11 cellular contexts compared by ENCODE assay signal in the genomic region with DNA sequence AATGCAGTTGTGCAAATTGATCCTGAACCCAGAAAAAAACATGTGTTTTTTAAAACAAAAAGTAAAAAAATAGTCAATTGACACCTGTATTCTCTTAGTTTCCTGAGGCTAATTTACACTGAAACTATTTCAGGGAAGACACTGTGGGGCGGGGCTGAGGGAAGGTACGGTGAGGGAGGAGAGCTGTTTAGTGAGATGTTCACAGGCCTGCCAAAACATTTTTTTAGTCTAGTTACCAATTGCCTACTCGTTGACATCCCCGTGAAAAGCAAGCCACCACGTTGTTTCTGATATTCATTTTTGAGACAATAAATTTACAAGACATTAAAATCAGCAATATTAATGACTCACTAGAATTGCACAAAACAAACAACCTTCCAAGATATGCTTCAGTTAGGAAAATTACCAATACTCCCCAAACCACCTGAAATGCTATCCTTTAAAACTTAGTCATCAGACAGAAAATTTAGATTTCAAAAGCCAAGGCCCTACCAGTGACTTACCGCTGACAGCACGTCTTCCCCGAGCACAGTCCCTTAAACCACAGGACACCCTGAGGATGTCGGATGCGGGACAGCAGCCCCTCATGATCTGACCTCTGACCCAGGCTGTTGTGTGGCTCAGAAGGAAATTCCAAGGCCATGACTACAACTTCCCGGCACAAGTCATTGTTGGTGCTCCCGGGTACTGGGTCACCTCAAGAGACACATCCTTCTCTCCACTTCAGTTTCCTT.
A peak's percentile ranks its signal among the peaks of the same experiment; 100 is the strongest.
DNase-seq lines count a peak whose midpoint lies in the region; ATAC-seq and TF ChIP-seq lines count a peak whose summit lies in the region.
"Had no signal": no experiment of that assay in that cellular context is flagged by ENCODE, and none has a peak within 500 bp of the region (broad histone marks: within the 10 kb centered on the region; RNA-seq: fewer than 3 reads in every experiment).

No MANE protein-coding gene starts in this region.

- TF ChIP-seq CTCF in WI38 (IDR thresholded peaks at IDR 0.05; ENCODE audit: low read depth, low read length) (no peak), heart left ventricle (IDR thresholded peaks at IDR 0.05) (no peak), gastrocnemius medialis (IDR thresholded peaks at IDR 0.05 in 4 of 5, conservative IDR thresholded peaks at IDR 0.05 in 1 of 5) (no peak)

- H3K27me3 ChIP-seq in heart left ventricle, result no peaks in the 10 kb centered on the region
- no peaks in the 10 kb centered on the region for H3K27me3 ChIP-seq in gastrocnemius medialis

- H3K27me3 Mint-ChIP-seq in activated T-cell treated with anti-CD3 and anti-CD28 coated beads, Interleukin-2, amount 50 U/mL, for 24 hours, result no peaks in the 10 kb centered on the region

- H3K27ac Mint-ChIP-seq in activated T-cell treated with anti-CD3 and anti-CD28 coated beads, Interleukin-2, amount 50 U/mL, for 24 hours, result no peak overlapping the region

- WGBS in heart left ventricle, 4 donors, result 53 to 64% (median 59%) methylated on average over 10 to 12 of the region's 12 CpGs

- ATAC-seq in heart left ventricle (peak in 3 of 4 donors; percentile 71 to 92 (median 83)), gastrocnemius medialis (peak; percentile 71 to 73), GM21737 (IDR thresholded peaks at IDR 0.05; ENCODE audit: unreplicated experiment) (no peak), GM18861 (IDR thresholded peaks at IDR 0.05; ENCODE audit: unreplicated experiment) (no peak)

- in situ Hi-C loops in gastrocnemius medialis (cut with MboI; ENCODE audit: low sequenced_read_pairs in 4 of 4), result no loop called here

- H3K4me1 Mint-ChIP-seq in activated T-cell treated with anti-CD3 and anti-CD28 coated beads, Interleukin-2, amount 50 U/mL, for 24 hours (ENCODE audit: low read depth), result peaks cover 17% of the 10 kb centered on the region

- peak; percentile 87 for DNase-seq in HCEC 1CT
- DNase-seq in heart left ventricle, result peak; percentile 46 to 68 (median 57)
- DNase-seq in gastrocnemius medialis, result peak in 1 of 2 donors; percentile 30
- DNase-seq in NCI-H1694 treated with DMSO at 0.1 percent for 48 hours (lab: John Stamatoyannopoulos, UW), result no peak
- no peak for DNase-seq in activated T-cell treated with anti-CD3 and anti-CD28 coated beads, Interleukin-2, amount 50 U/mL, for 24 hours
- DNase-seq: caudate nucleus; NCI-H1417; stimulated activated naive CD4-positive, alpha-beta T cell treated with Interleukin-2 at 50 U/mL for 16 hours had no signal

- H3K9me3 ChIP-seq in heart left ventricle (no peaks in the 10 kb centered on the region), gastrocnemius medialis (no peaks in the 10 kb centered on the region)

- peak overlapping the region; percentile 37 to 76 (median 68) for H3K27ac ChIP-seq in heart left ventricle
- H3K27ac ChIP-seq in gastrocnemius medialis, result peak overlapping the region; percentile 54 to 77 (median 65)

- no peaks in the 10 kb centered on the region for H3K36me3 ChIP-seq in heart left ventricle
- H3K36me3 ChIP-seq in gastrocnemius medialis, result no peaks in the 10 kb centered on the region

- no peaks in the 10 kb centered on the region for H3K9me3 Mint-ChIP-seq in activated T-cell treated with anti-CD3 and anti-CD28 coated beads, Interleukin-2, amount 50 U/mL, for 24 hours

- no peak for TF ChIP-seq POLR2A in heart left ventricle (IDR thresholded peaks at IDR 0.05)
- TF ChIP-seq POLR2A in gastrocnemius medialis (IDR thresholded peaks at IDR 0.05), result peak in 1 of 2 donors; percentile 10

- no peaks in the 10 kb centered on the region for H3K36me3 Mint-ChIP-seq in activated T-cell treated with anti-CD3 and anti-CD28 coated beads, Interleukin-2, amount 50 U/mL, for 24 hours (ENCODE audit: low read depth)

- intact Hi-C loops in heart left ventricle (cut with DNase I), result loop anchor here in 1 of 10 donors (1.0 kb wide), 1 partner anchor 25 kb away; no protein-coding TSS in a partner anchor
- intact Hi-C loops in gastrocnemius medialis (cut with DNase I; ENCODE audit: low total_unique reads), result no loop called here

- no peak overlapping the region for H3K4me3 Mint-ChIP-seq in activated T-cell treated with anti-CD3 and anti-CD28 coated beads, Interleukin-2, amount 50 U/mL, for 24 hours

- H3K4me1 ChIP-seq in heart left ventricle (peaks cover 0 to 36% (median 11%) of the 10 kb centered on the region in 12 donors), gastrocnemius medialis (peaks cover 0 to 5% of the 10 kb centered on the region in 2 donors)

- H3K4me3 ChIP-seq in WI38 (ENCODE audit: low read depth, low read length) (peak overlapping the region; percentile 27; the same call in 1 of the 2 replicates), heart left ventricle (peak overlapping the region in 5 of 12 donors; percentile 1 to 28 (median 20)), gastrocnemius medialis (peak overlapping the region in 2 of 4 donors; percentile 10 to 20)

Comparison
In these comparisons a context has a peak if more than half of its experiments do, and no peak if none do; other contexts are left out.
1. DNase-seq: peak in HCEC 1CT (single experiment) and heart left ventricle (5 of 5); none in NCI-H1694 treated with DMSO at 0.1 percent for 48 hours (single experiment) and activated T-cell treated with anti-CD3 and anti-CD28 coated beads, Interleukin-2, amount 50 U/mL, for 24 hours (single experiment).
2. ATAC-seq: peak in heart left ventricle (3 of 4) and gastrocnemius medialis (2 of 2); none in GM21737 (single experiment) and GM18861 (single experiment).